Comparison of ENCODE assay signal across 21 cellular contexts in genomic region chr2:217207387-217208010, GRCh38.
"Had no signal": no experiment of that assay in that cellular context is flagged by ENCODE, and none has a peak within 500 bp of the region (broad histone marks: within the 10 kb centered on the region; RNA-seq: fewer than 3 reads in every experiment).

No MANE protein-coding gene starts in this region.

- H3K4me1 ChIP-seq: foreskin keratinocyte, left lung, sigmoid colon, spleen, upper lobe of right lung had no signal

- H3K4me3 Mint-ChIP-seq: activated B cell treated with CpG ODN at 0.5 μM for 24 hours; activated CD8-positive, alpha-beta T cell treated with anti-CD3 and anti-CD28 coated beads, Interleukin-2, amount 10 ng/mL, durations not matched to agents 7 days and 5 days; activated naive CD4-positive, alpha-beta T cell treated with anti-CD3 and anti-CD28 coated beads for 36 hours; activated T-cell treated with anti-CD3 and anti-CD28 coated beads, Interleukin-2, amount 50 U/mL, for 4 hours; brain; effector memory CD8-positive, alpha-beta T cell; stimulated activated memory B cell treated with anti-CD40 and anti-IgM and Interleukin-4, amounts not matched to agents 10 μg/mL and 1 μg/mL and 100 μg/mL, for 72 hours; T-helper 2 cell treated with Interferon-gamma antibody and Interleukin-4, amounts not matched to agents 5 μg/mL and 100 μg/mL, for 36 hours had no signal

- H3K27ac Mint-ChIP-seq: activated B cell treated with CpG ODN at 0.5 μM for 24 hours; activated CD8-positive, alpha-beta T cell treated with anti-CD3 and anti-CD28 coated beads, Interleukin-2, amount 10 ng/mL, durations not matched to agents 7 days and 5 days; activated naive CD4-positive, alpha-beta T cell treated with anti-CD3 and anti-CD28 coated beads for 36 hours; effector memory CD8-positive, alpha-beta T cell; stimulated activated memory B cell treated with anti-CD40 and anti-IgM and Interleukin-4, amounts not matched to agents 10 μg/mL and 1 μg/mL and 100 μg/mL, for 72 hours; T-helper 2 cell treated with Interferon-gamma antibody and Interleukin-4, amounts not matched to agents 5 μg/mL and 100 μg/mL, for 36 hours had no signal

- H3K36me3 ChIP-seq: left lung, ovary, sigmoid colon, spleen, thoracic aorta, upper lobe of right lung had no signal

- DNase-seq: activated B cell treated with CpG ODN at 0.5 μM for 24 hours; activated CD4-positive, alpha-beta T cell treated with anti-CD3 and anti-CD28 coated beads for 4 hours; activated CD8-positive, alpha-beta T cell treated with anti-CD3 and anti-CD28 coated beads, Interleukin-2, amount 10 ng/mL, durations not matched to agents 7 days and 5 days; activated naive CD4-positive, alpha-beta T cell treated with anti-CD3 and anti-CD28 coated beads for 36 hours; activated T-cell treated with anti-CD3 and anti-CD28 coated beads, Interleukin-2, amount 50 U/mL, for 4 hours; anterior cingulate cortex; caudate nucleus; effector memory CD8-positive, alpha-beta T cell; foreskin keratinocyte; kidney; ovary; sigmoid colon; spleen; stimulated activated CD4-positive, alpha-beta T cell treated with anti-CD3 and anti-CD28 coated beads, Interleukin-4, amount 100 ng/mL, for 4 hours; upper lobe of right lung had no signal

- H3K4me1 Mint-ChIP-seq: activated B cell treated with CpG ODN at 0.5 μM for 24 hours; stimulated activated memory B cell treated with anti-CD40 and anti-IgM and Interleukin-4, amounts not matched to agents 10 μg/mL and 1 μg/mL and 100 μg/mL, for 72 hours had no signal

- H3K27me3 ChIP-seq: foreskin keratinocyte, ovary, sigmoid colon, upper lobe of right lung had no signal

- H3K4me3 ChIP-seq: left lung, ovary, sigmoid colon, spleen, thoracic aorta, upper lobe of right lung had no signal

- H3K36me3 Mint-ChIP-seq: stimulated activated memory B cell treated with anti-CD40 and anti-IgM and Interleukin-4, amounts not matched to agents 10 μg/mL and 1 μg/mL and 100 μg/mL, for 72 hours had no signal

- H3K27ac ChIP-seq: epithelial cell of prostate, foreskin keratinocyte, left lung, ovary, sigmoid colon, spleen, thoracic aorta, upper lobe of right lung had no signal

- H3K9me3 ChIP-seq: ovary, sigmoid colon, thoracic aorta, upper lobe of right lung had no signal

- H3K9me3 Mint-ChIP-seq: T-helper 2 cell treated with Interferon-gamma antibody and Interleukin-4, amounts not matched to agents 5 μg/mL and 100 μg/mL, for 36 hours had no signal
